9 cellular contexts compared by ENCODE assay signal in genomic region chrY:14641903-14642302, GRCh38.
"Had no signal": no experiment of that assay in that cellular context is flagged by ENCODE, and none has a peak within 500 bp of the region (broad histone marks: within the 10 kb centered on the region; RNA-seq: fewer than 3 reads in every experiment).

No MANE protein-coding gene starts in this region.

- H3K4me1 ChIP-seq: HAP-1 had no signal

- DNase-seq: GM23248, GOT3, H7, HFFc6, IMR-90, KG1 had no signal

- H2AFZ ChIP-seq: GM23248 had no signal

- H3K36me3 ChIP-seq: HAP-1 had no signal

- FAIRE-seq: K562 had no signal

- H3K9me3 ChIP-seq: HAP-1 had no signal

- H3K27ac ChIP-seq: GM23248, HL-60 had no signal

- H3K4me3 ChIP-seq: GM23248, HAP-1, K562 had no signal

- H3K9ac ChIP-seq: GM23248 had no signal
